Comparison of ENCODE assay signal across 13 cellular contexts in genomic region chr3:119343719-119344118, GRCh38. TPM values are rescaled to one million over a fixed set of nuclear protein-coding genes. Genes with fewer than 3 reads are reported as not detected.
A peak's percentile ranks its signal among the peaks of the same experiment; 100 is the strongest.
DNase-seq lines count a peak whose midpoint lies in the region; ATAC-seq, FAIRE-seq and TF ChIP-seq lines count a peak whose summit lies in the region.
"Had no signal": no experiment of that assay in that cellular context is flagged by ENCODE, and none has a peak within 500 bp of the region (broad histone marks: within the 10 kb centered on the region; RNA-seq: fewer than 3 reads in every experiment).

No MANE protein-coding gene starts in this region.

- no peak for TF ChIP-seq POLR2A in GM12878 (IDR thresholded peaks at IDR 0.05; ENCODE audit: low read depth, low read length)
- TF ChIP-seq POLR2A in transverse colon (IDR thresholded peaks at IDR 0.05) = no peak

- H3K27ac ChIP-seq in GM12878 (ENCODE audit: control insufficient read depth, insufficient read depth) (no peak overlapping the region), transverse colon (peak overlapping the region in 1 of 4 donors; percentile 2), left lung (no peak overlapping the region)
- H3K27ac ChIP-seq: vagina had no signal

- H3K4me3 ChIP-seq in GM12878 (no peak overlapping the region), transverse colon (no peak overlapping the region), left lung (no peak overlapping the region)
- H3K4me3 ChIP-seq: vagina had no signal

- 0 out of 2 replicates have a peak overlapping the region, but pooled peaks have one; percentile 5 for H3K4me2 ChIP-seq in GM12878 (ENCODE audit: control insufficient read depth, insufficient read depth)

- no peak overlapping the region for H2AFZ ChIP-seq in GM12878 (ENCODE audit: control insufficient read depth, low read depth, low read length)

- BruUV-seq in GM12878 (replicated peaks; lab: Mats Ljungman, UMichigan) = no TSS peak

- WGBS in GM12878 (ENCODE audit: insufficient coverage, insufficient replicate concordance, low lambda C conversion rate, missing lambda C conversion rate) = 49% methylated on average over 5 of the region's 5 CpGs
- WGBS in transverse colon (ENCODE audit: low coverage in 1 of 2), 2 donors = 77 to 80% methylated on average over 3 to 5 of the region's 5 CpGs

- H3K27me3 ChIP-seq in GM12878 (replicated peaks in 1 of 2; ENCODE audit: control insufficient read depth in 2 of 2, insufficient read depth in 2 of 2, low read length in 1 of 2) = no peaks in the 10 kb centered on the region
- H3K27me3 ChIP-seq in transverse colon = no peaks in the 10 kb centered on the region
- no peaks in the 10 kb centered on the region for H3K27me3 ChIP-seq in left lung
- H3K27me3 ChIP-seq: vagina had no signal

- ATAC-seq in GM21390 (IDR thresholded peaks at IDR 0.05; ENCODE audit: unreplicated experiment) (peak; percentile 91), HG03135 (IDR thresholded peaks at IDR 0.05; ENCODE audit: unreplicated experiment) (peak; percentile 71), GM12878 (peak; percentile 89), left lung (no peak)
- ATAC-seq: T-cell had no signal

- RAD21 ChIA-PET in GM12878 (lab: Charles Lee; ENCODE audit: unreplicated experiment) = interaction anchor here (1.4 kb wide), 1 partner anchor 10 kb away, joined by 3 read pairs; no protein-coding TSS in a partner anchor

- peak; percentile 90 for FAIRE-seq in GM18507 (lab: Jason Lieb, UNC)
- FAIRE-seq in GM12878 (lab: Jason Lieb, UNC) = no peak

- intact Hi-C loops in GM12878 (cut with micrococcal nuclease; ENCODE audit: unreplicated experiment) (no loop called here), transverse colon (cut with DNase I; ENCODE audit: low total_unique reads) (no loop called here), left lung (cut with DNase I) (no loop called here)

- in situ Hi-C loops in GM12878 (cut with MboI) (no loop called here), transverse colon (cut with MboI; ENCODE audit: low pct_ligation_motif_present in 1 of 4, low pct_unique_long_range_greater_than_20kb in 1 of 4, low sequenced_read_pairs in 3 of 4) (no loop called here)

- 0 out of 2 replicates have a peak, but pooled peaks have one; percentile 32 for TF ChIP-seq RAD21 in GM12878 (IDR thresholded peaks at IDR 0.05; ENCODE audit: insufficient read depth, low read depth, low read length)

- CTCF ChIA-PET in GM12878 (lab: Yijun Ruan, JAX) = interaction anchor here (1.0 to 1.4 kb wide), 3 partner anchors 9 to 77 kb away, joined by 3 to 5 read pairs (median 5); no protein-coding TSS in a partner anchor

- DNase-seq in GM18507 (ENCODE audit: extremely low spot score, insufficient read length, low read depth) (no peak), GM12878 (ENCODE audit: low read depth, low spot score) (no peak), transverse colon (no peak), epidermal melanocyte (ENCODE audit: insufficient read length, low spot score) (no peak), AG08395 (ENCODE audit: low spot score) (no peak), left lung (no peak)
- DNase-seq: activated T-cell treated with anti-CD3 and anti-CD28 coated beads, Interleukin-2, amount 50 U/mL, for 48 hours; NCI-H2029 treated with DMSO at 0.1 percent for 48 hours; stimulated activated CD4-positive, alpha-beta T cell treated with anti-CD3 and anti-CD28 coated beads, Interleukin-4, amount 100 ng/mL, for 4 hours had no signal

- H4K20me1 ChIP-seq in GM12878 (ENCODE audit: control insufficient read depth, insufficient read depth) = no peaks in the 10 kb centered on the region

- TF ChIP-seq EP300 in GM12878 (IDR thresholded peaks at IDR 0.05; ENCODE audit: borderline replicate concordance in 1 of 2, control insufficient read depth in 1 of 2, low read depth in 2 of 2, low read length in 2 of 2) = no peak
- no peak for TF ChIP-seq EP300 in transverse colon (IDR thresholded peaks at IDR 0.05; ENCODE audit: low read depth)

- H3K36me3 ChIP-seq in GM12878 (ENCODE audit: control insufficient read depth in 2 of 2, insufficient read depth in 2 of 2, low read length in 1 of 2) = no peaks in the 10 kb centered on the region
- H3K36me3 ChIP-seq in transverse colon = no peaks in the 10 kb centered on the region
- no peaks in the 10 kb centered on the region for H3K36me3 ChIP-seq in left lung
- H3K36me3 ChIP-seq: vagina had no signal

- no peak overlapping the region for H3K9ac ChIP-seq in GM12878 (ENCODE audit: control insufficient read depth, insufficient read depth, low read length)

- H3K9me3 ChIP-seq in GM12878 (replicated peaks; ENCODE audit: control insufficient read depth, insufficient read depth, low read length) (no peaks in the 10 kb centered on the region), transverse colon (no peaks in the 10 kb centered on the region), left lung (no peaks in the 10 kb centered on the region)
- H3K9me3 ChIP-seq: vagina had no signal

- peaks cover 7% of the 10 kb centered on the region for H3K4me1 ChIP-seq in GM12878 (ENCODE audit: control insufficient read depth, insufficient read depth, low read length)
- H3K4me1 ChIP-seq in transverse colon = peaks cover 3 to 36% (median 12%) of the 10 kb centered on the region in 4 donors
- peaks cover 0 to 36% of the 10 kb centered on the region in 2 donors for H3K4me1 ChIP-seq in left lung

- POLR2A ChIA-PET in GM12878 (lab: Charles Lee) = no interaction called here

- H3K79me2 ChIP-seq in GM12878 (ENCODE audit: control insufficient read depth, insufficient read depth, low read length) = no peaks in the 10 kb centered on the region; the same call in 1 of the 2 replicates

- SMC1A ChIA-PET in GM12878 (lab: Charles Lee; ENCODE audit: uncharacterized antibody, unreplicated experiment) = interaction anchor here (1.0 to 1.6 kb wide), 5 partner anchors 8 to 49 kb away, joined by 3 to 7 read pairs (median 3); partner anchors contain the start of gene ARHGAP31

- TF ChIP-seq CTCF in GM12878 (IDR thresholded peaks at IDR 0.05 in 2 of 3, conservative IDR thresholded peaks at IDR 0.05 in 1 of 3; ENCODE audit: control insufficient read depth in 2 of 3, extremely low read depth in 1 of 3, insufficient read depth in 1 of 3, low read depth in 3 of 3, low read length in 3 of 3) (peak in 2 of 3 experiments; percentile 8 to 16; a peak in 3 of 6 replicates), transverse colon (IDR thresholded peaks at IDR 0.05) (no peak), left lung (IDR thresholded peaks at IDR 0.05) (no peak)

TF ChIP-seq in GM12878, 131 proteins besides CTCF, POLR2A, EP300 and RAD21 (continues in another document):
- TF ChIP-seq SKIL (IDR thresholded peaks at IDR 0.05; ENCODE audit: low read depth, poor library complexity, severe bottlenecking) (no peak), MTA2 (IDR thresholded peaks at IDR 0.05; ENCODE audit: low read depth) (0 out of 2 replicates have a peak, but pooled peaks have one; percentile 20), NR2F1 (conservative IDR thresholded peaks at IDR 0.05) (peak; percentile 49), BHLHE40 (IDR thresholded peaks at IDR 0.05; ENCODE audit: borderline replicate concordance in 1 of 2, low read depth in 2 of 2, low read length in 1 of 2) (peak in 1 of 2 experiments; percentile 10; a peak in 1 of 4 replicates), BRCA1 (IDR thresholded peaks at IDR 0.05; ENCODE audit: low read depth, low read length) (no peak), IKZF1 (conservative IDR thresholded peaks at IDR 0.05) (peak; percentile 72), MEF2B (IDR thresholded peaks at IDR 0.05; ENCODE audit: partially characterized antibody, poor library complexity, severe bottlenecking) (peak; percentile 22), DPF2 (IDR thresholded peaks at IDR 0.05) (peak; percentile 31; the same call in 1 of the 2 replicates)

RNA-seq across cellular contexts. Expression of gene ARHGAP31, which starts 49.5 kb away (rescaled TPM):
- 25.6 and 27.1 TPM in 2 replicates for total RNA-seq in GM12878 (2013; cell fraction: nucleolus; rRNA removed)
- 10.0 and 10.5 TPM in 2 replicates for total RNA-seq in GM12878 (2014; rRNA removed)
- 10.5 and 10.6 TPM in 2 replicates for total RNA-seq in GM12878 (2014; rRNA removed; fragmentation: Illumina TruSeq; extraction: Trizol)
- total RNA-seq in GM12878 (2021) = 26.4 and 27.4 TPM in 2 replicates
- polyA plus RNA-seq in GM12878 (2011; ENCODE audit: low read depth) = 5.0 TPM
- polyA plus RNA-seq in GM12878 (2011; rRNA removed) = 27.4 and 29.8 TPM in 2 replicates
- 23.1 and 28.4 TPM in 2 replicates for polyA plus RNA-seq in GM12878 (2011; cell fraction: cytosol; rRNA removed)
- polyA plus RNA-seq in GM12878 (2011; cell fraction: nucleus; rRNA removed) = 12.5 and 13.9 TPM in 2 replicates
- 7.2 and 8.3 TPM in 2 replicates for polyA plus RNA-seq in GM12878 (2012)
- 11.9 and 13.5 TPM in 2 replicates for polyA plus RNA-seq in GM12878 (2014; fragmentation: Illumina TruSeq; extraction: Trizol)
- 1 to 10 TPM in 1 of 2 experiments, under 1 TPM in 1; 0.97 to 1.6 TPM for polyA plus RNA-seq in GM12878 (2014; fragmentation: Nextera tagmentation; extraction: Ambion mirVana)
- 10.1 and 10.7 TPM in 2 replicates for polyA plus RNA-seq in GM12878 (2014; rRNA removed)
- 1 to 10 TPM; 6.9 to 7.2 TPM for polyA plus RNA-seq in GM12878 (2016; fragmentation: Nextera tagmentation; extraction: Ambion mirVana)
- polyA minus RNA-seq in GM12878 (2011; rRNA and poly(A)+ RNA removed) = 35.0 and 43.4 TPM in 2 replicates
- polyA minus RNA-seq in GM12878 (2011; cell fraction: cytosol; rRNA and poly(A)+ RNA removed) = 12.4 and 18.5 TPM in 2 replicates
- 10.0 and 16.7 TPM in 2 replicates for polyA minus RNA-seq in GM12878 (2011; cell fraction: nucleus; rRNA and poly(A)+ RNA removed)
- 10 to 100 TPM in 2 of 4 donors, 1 to 10 TPM in 2; 6.7 to 68.5 (median 9.6) TPM for total RNA-seq in transverse colon
- 10 to 100 TPM; 61.8 to 70.3 TPM for total RNA-seq in left lung

Comparison
In these comparisons a context has a peak if more than half of its experiments do, and no peak if none do; other contexts are left out.
1. CTCF ChIP-seq: peak in GM12878 (2 of 3); none in transverse colon (0 of 5) and left lung (0 of 2).